16 cellular contexts compared by ENCODE assay signal in the genomic region with DNA sequence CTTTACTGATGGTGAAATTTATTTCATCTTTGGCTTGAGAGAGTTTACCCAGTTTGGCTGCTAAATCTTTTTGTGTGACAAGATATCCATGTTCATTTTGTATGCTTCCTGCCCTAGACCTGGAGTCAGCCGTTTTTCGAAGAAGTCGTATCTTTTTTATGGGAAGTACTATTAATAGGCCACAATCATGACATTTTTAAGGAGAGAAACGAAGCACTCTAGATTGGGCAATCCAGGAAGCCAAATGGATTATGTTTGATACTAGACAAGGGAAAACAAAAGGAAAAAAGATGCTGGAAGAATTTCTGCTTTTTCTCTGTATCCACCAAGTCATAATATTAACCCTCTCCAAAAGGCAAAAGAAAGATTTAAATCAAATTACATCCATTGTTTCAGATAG.
"Had no signal": no experiment of that assay in that cellular context is flagged by ENCODE, and none has a peak within 500 bp of the region (broad histone marks: within the 10 kb centered on the region; RNA-seq: fewer than 3 reads in every experiment).

No MANE protein-coding gene starts in this region.

- ATAC-seq: activated CD4-positive, CD25-positive, alpha-beta regulatory T cell treated with anti-CD3 and anti-CD28 coated beads, Interleukin-2, amount 50 U/mL, for 24 hours; effector memory CD8-positive, alpha-beta T cell; stimulated activated naive B cell treated with anti-CD40 and anti-IgM and Interleukin-4, amounts not matched to agents 10 μg/mL and 1 μg/mL and 100 μg/mL, for 72 hours had no signal

- H3K4me3 ChIP-seq: ascending aorta, tibial nerve had no signal

- H3K36me3 Mint-ChIP-seq: activated naive CD8-positive, alpha-beta T cell treated with anti-CD3 and anti-CD28 coated beads for 36 hours; stimulated activated naive B cell treated with anti-CD40 and anti-IgM and Interleukin-4, amounts not matched to agents 10 μg/mL and 1 μg/mL and 100 μg/mL, for 72 hours had no signal

- H3K27ac Mint-ChIP-seq: activated naive CD8-positive, alpha-beta T cell treated with anti-CD3 and anti-CD28 coated beads for 36 hours; effector memory CD8-positive, alpha-beta T cell; stimulated activated naive B cell treated with anti-CD40 and anti-IgM and Interleukin-4, amounts not matched to agents 10 μg/mL and 1 μg/mL and 100 μg/mL, for 72 hours had no signal

- DNase-seq: activated CD4-positive, alpha-beta T cell treated with anti-CD3 and anti-CD28 coated beads, Interleukin-2, amount 50 U/mL, for 1 hour; activated CD8-positive, alpha-beta memory T cell treated with anti-CD3 and anti-CD28 coated beads for 24 hours; activated gamma-delta T cell treated with Interleukin-2 at 50 U/mL for 16 hours; activated naive CD8-positive, alpha-beta T cell treated with anti-CD3 and anti-CD28 coated beads for 36 hours; dermis blood vessel endothelial cell; effector memory CD8-positive, alpha-beta T cell; kidney; stimulated activated CD4-positive, alpha-beta T cell treated with anti-CD3 and anti-CD28 coated beads, Interleukin-15, amount 100 ng/mL, for 24 hours; stimulated activated CD4-positive, alpha-beta T cell treated with anti-CD3 and anti-CD28 coated beads, Interleukin-4, amount 100 ng/mL, for 1 hour; stimulated activated naive B cell treated with anti-CD40 and anti-IgM and Interleukin-4, amounts not matched to agents 10 μg/mL and 1 μg/mL and 100 μg/mL, for 72 hours; T-helper 1 cell; T1000 had no signal

- H3K36me3 ChIP-seq: ascending aorta, tibial nerve had no signal

- H3K27me3 ChIP-seq: ascending aorta, tibial nerve had no signal

- H3K27me3 Mint-ChIP-seq: activated naive CD8-positive, alpha-beta T cell treated with anti-CD3 and anti-CD28 coated beads for 36 hours; effector memory CD8-positive, alpha-beta T cell; stimulated activated naive B cell treated with anti-CD40 and anti-IgM and Interleukin-4, amounts not matched to agents 10 μg/mL and 1 μg/mL and 100 μg/mL, for 72 hours had no signal

- H3K4me3 Mint-ChIP-seq: activated naive CD8-positive, alpha-beta T cell treated with anti-CD3 and anti-CD28 coated beads for 36 hours; effector memory CD8-positive, alpha-beta T cell; stimulated activated naive B cell treated with anti-CD40 and anti-IgM and Interleukin-4, amounts not matched to agents 10 μg/mL and 1 μg/mL and 100 μg/mL, for 72 hours had no signal

- H3K4me1 Mint-ChIP-seq: activated naive CD8-positive, alpha-beta T cell treated with anti-CD3 and anti-CD28 coated beads for 36 hours; stimulated activated naive B cell treated with anti-CD40 and anti-IgM and Interleukin-4, amounts not matched to agents 10 μg/mL and 1 μg/mL and 100 μg/mL, for 72 hours had no signal

- H3K27ac ChIP-seq: ascending aorta, epithelial cell of prostate had no signal
